ENCODE assay signal across 8 cellular contexts in genomic region chr5:112921833-112922817, GRCh38. TPM values are rescaled to one million over a fixed set of nuclear protein-coding genes. Genes with fewer than 3 reads are reported as not detected.
DNase-seq lines count a peak whose midpoint lies in the region; ATAC-seq and TF ChIP-seq lines count a peak whose summit lies in the region.

Gene REEP5, minus strand, starts transcription at chr5:112922227. Its CDS starts 37 bp downstream, at chr5:112922190.

- H3K27me3 ChIP-seq in HUES64 (ENCODE audit: insufficient read depth, low read length) (peaks cover 15% of the 10 kb centered on the region; the same call in 1 of the 2 replicates), mucosa of stomach (ENCODE audit: control insufficient read depth, insufficient read depth, low read length) (no peaks in the 10 kb centered on the region)

- peak; percentile 96 for DNase-seq in DMS 273 (lab: John Stamatoyannopoulos, UW; ENCODE audit: unreplicated experiment)
- DNase-seq in OCI-M1 (lab: John Stamatoyannopoulos, UW), result peak; percentile 90
- DNase-seq in activated T-cell treated with anti-CD3 and anti-CD28 coated beads for 48 hours (ENCODE audit: low read depth), result peak; percentile 87
- no peak for DNase-seq in epithelial cell of proximal tubule (ENCODE audit: low read depth)
- peak; percentile 61 for DNase-seq in stimulated activated CD8-positive, alpha-beta memory T cell treated with anti-CD3 and anti-CD28 coated beads, Interleukin-7, amount 100 ng/mL, for 24 hours (ENCODE audit: low read depth)

- peak; percentile 62 for TF ChIP-seq CTCF in epithelial cell of proximal tubule (conservative IDR thresholded peaks at IDR 0.05; ENCODE audit: low read depth, low read length)

- H3K9me3 ChIP-seq in HUES64 (ENCODE audit: insufficient read depth, low read depth, low read length), result no peaks in the 10 kb centered on the region
- no peaks in the 10 kb centered on the region for H3K9me3 ChIP-seq in mucosa of stomach (ENCODE audit: control insufficient read depth, low read length)

- H3K9ac ChIP-seq in HUES64 (ENCODE audit: low read depth, low read length) (peak within 1 kb of the TSS; percentile 83), mucosa of stomach (ENCODE audit: low read length) (peak within 1 kb of the TSS; percentile 90)

- peaks cover 25% of the 10 kb centered on the region for H3K36me3 ChIP-seq in HUES64 (ENCODE audit: insufficient read depth, low read length)
- H3K36me3 ChIP-seq in mucosa of stomach (ENCODE audit: control insufficient read depth, insufficient read depth, low read length), result no peaks in the 10 kb centered on the region

- H3K4me3 ChIP-seq in HUES64 (ENCODE audit: low read length) (peak within 1 kb of the TSS; percentile 95), epithelial cell of proximal tubule (ENCODE audit: low read depth, low read length) (peak within 1 kb of the TSS; percentile 80), mucosa of stomach (ENCODE audit: low read length) (peak within 1 kb of the TSS; percentile 90)

- H3K4me1 ChIP-seq in HUES64 (ENCODE audit: insufficient read depth, low read length) (peaks cover 11% of the 10 kb centered on the region; the same call in 1 of the 2 replicates), mucosa of stomach (ENCODE audit: control insufficient read depth, insufficient read depth, low read length) (peaks cover 17% of the 10 kb centered on the region)

- 2% methylated on average over 80 of the region's 80 CpGs for WGBS in HUES64

- peak; percentile 57 for ATAC-seq in GM21423 (IDR thresholded peaks at IDR 0.05; ENCODE audit: unreplicated experiment)

- H3K27ac ChIP-seq in HUES64 (ENCODE audit: low read depth, low read length), result peak within 1 kb of the TSS; percentile 82

RNA-seq across cellular contexts. Expression of gene REEP5, which starts in this region (rescaled TPM):
- 30.2 TPM for polyA plus RNA-seq in HUES64 (2013, experiment 1 of 2)
- 34.0 TPM for polyA plus RNA-seq in HUES64 (2013, experiment 2 of 2)
- 64.0 and 65.3 TPM in 2 replicates for total RNA-seq in epithelial cell of proximal tubule
